13 cellular contexts compared by ENCODE assay signal in the genomic region with DNA sequence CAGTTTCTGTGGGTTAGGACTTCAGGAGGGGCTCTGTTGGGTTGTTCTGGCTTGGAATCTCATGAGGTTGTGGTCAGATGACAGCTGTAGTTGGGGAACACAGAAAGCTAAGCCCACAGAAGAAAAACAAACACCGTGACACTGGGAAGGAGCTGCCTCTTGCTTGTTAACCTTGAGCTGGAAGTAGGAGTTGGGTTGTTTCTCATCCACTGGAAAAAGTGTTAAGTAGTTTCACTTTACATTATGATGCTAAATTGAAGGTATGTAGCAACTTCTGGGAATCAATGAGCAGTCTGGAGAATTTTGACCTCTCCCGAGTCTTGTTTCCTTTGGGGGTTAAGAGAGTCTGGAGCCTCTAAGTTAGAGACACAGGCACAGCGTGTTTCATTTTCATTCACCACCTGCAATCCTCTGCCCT. TPM values are rescaled to one million over a fixed set of nuclear protein-coding genes. Genes with fewer than 3 reads are reported as not detected.
DNase-seq lines count a peak whose midpoint lies in the region; ATAC-seq and TF ChIP-seq lines count a peak whose summit lies in the region.
"Had no signal": no experiment of that assay in that cellular context is flagged by ENCODE, and none has a peak within 500 bp of the region (broad histone marks: within the 10 kb centered on the region; RNA-seq: fewer than 3 reads in every experiment).

No MANE protein-coding gene starts in this region.

- no peaks in the 10 kb centered on the region for H3K27me3 ChIP-seq in adipocyte (replicated peaks; ENCODE audit: control insufficient read depth, insufficient read depth, low read length)
- H3K27me3 ChIP-seq in stomach: no peaks in the 10 kb centered on the region

- 45 to 75% (median 61%) methylated on average over 3 of the region's 3 CpGs for WGBS in stomach, 5 donors

- peak overlapping the region; percentile 62 for H3K27ac Mint-ChIP-seq in activated T-cell treated with anti-CD3 and anti-CD28 coated beads, Interleukin-2, amount 50 U/mL, for 24 hours
- H3K27ac Mint-ChIP-seq: stimulated activated memory B cell treated with anti-CD40 and anti-IgM and Interleukin-4, amounts not matched to agents 10 μg/mL and 1 μg/mL and 100 μg/mL, for 72 hours had no signal

- intact Hi-C loops in stomach (cut with DNase I; ENCODE audit: low total_unique reads): no loop called here

- TF ChIP-seq CTCF in stomach (IDR thresholded peaks at IDR 0.05): no peak

- no peaks in the 10 kb centered on the region for H3K27me3 Mint-ChIP-seq in activated T-cell treated with anti-CD3 and anti-CD28 coated beads, Interleukin-2, amount 50 U/mL, for 24 hours
- H3K27me3 Mint-ChIP-seq: naive thymus-derived CD4-positive, alpha-beta T cell; stimulated activated memory B cell treated with anti-CD40 and anti-IgM and Interleukin-4, amounts not matched to agents 10 μg/mL and 1 μg/mL and 100 μg/mL, for 72 hours had no signal

- no peaks in the 10 kb centered on the region for H3K4me1 ChIP-seq in adipocyte (ENCODE audit: control insufficient read depth, insufficient read depth, low read length)
- H3K4me1 ChIP-seq in stomach: peaks cover 0 to 25% (median 17%) of the 10 kb centered on the region in 4 donors

- TF ChIP-seq POLR2A in stomach (IDR thresholded peaks at IDR 0.05): no peak

- H3K27ac ChIP-seq in stomach: no peak overlapping the region

- no peak for TF ChIP-seq EP300 in stomach (IDR thresholded peaks at IDR 0.05)

- peaks cover 37% of the 10 kb centered on the region for H3K36me3 Mint-ChIP-seq in activated T-cell treated with anti-CD3 and anti-CD28 coated beads, Interleukin-2, amount 50 U/mL, for 24 hours (ENCODE audit: low read depth)

- DNase-seq in activated T-cell treated with anti-CD3 and anti-CD28 coated beads, Interleukin-2, amount 50 U/mL, for 24 hours: no peak
- DNase-seq in activated T-cell treated with anti-CD3 and anti-CD28 coated beads, Interleukin-2, amount 50 U/mL, for 48 hours: no peak
- peak; percentile 27 for DNase-seq in adipocyte (ENCODE audit: low read depth)
- peak; percentile 24 for DNase-seq in hepatic stellate cell (ENCODE audit: low spot score)
- peak; percentile 54 for DNase-seq in smooth muscle cell of the brain vasculature (ENCODE audit: low read depth, low spot score)
- DNase-seq in Kasumi-1 (lab: John Stamatoyannopoulos, UW): no peak
- no peak for DNase-seq in stomach
- DNase-seq: anterior cingulate cortex; GOT3; naive thymus-derived CD4-positive, alpha-beta T cell; NCI-H2029 treated with DMSO at 0.1 percent for 48 hours had no signal

- peaks cover 18% of the 10 kb centered on the region for H3K4me1 Mint-ChIP-seq in activated T-cell treated with anti-CD3 and anti-CD28 coated beads, Interleukin-2, amount 50 U/mL, for 24 hours (ENCODE audit: low read depth)

- H3K4me3 Mint-ChIP-seq in activated T-cell treated with anti-CD3 and anti-CD28 coated beads, Interleukin-2, amount 50 U/mL, for 24 hours: no peak overlapping the region
- H3K4me3 Mint-ChIP-seq: naive thymus-derived CD4-positive, alpha-beta T cell; stimulated activated memory B cell treated with anti-CD40 and anti-IgM and Interleukin-4, amounts not matched to agents 10 μg/mL and 1 μg/mL and 100 μg/mL, for 72 hours had no signal

- no peak for ATAC-seq in GM21717 (IDR thresholded peaks at IDR 0.05; ENCODE audit: unreplicated experiment)
- ATAC-seq: naive thymus-derived CD4-positive, alpha-beta T cell; stimulated activated memory B cell treated with anti-CD40 and anti-IgM and Interleukin-4, amounts not matched to agents 10 μg/mL and 1 μg/mL and 100 μg/mL, for 72 hours had no signal

- no peaks in the 10 kb centered on the region for H3K9me3 Mint-ChIP-seq in activated T-cell treated with anti-CD3 and anti-CD28 coated beads, Interleukin-2, amount 50 U/mL, for 24 hours
- H3K9me3 Mint-ChIP-seq: naive thymus-derived CD4-positive, alpha-beta T cell; stimulated activated memory B cell treated with anti-CD40 and anti-IgM and Interleukin-4, amounts not matched to agents 10 μg/mL and 1 μg/mL and 100 μg/mL, for 72 hours had no signal

- peaks cover 6% of the 10 kb centered on the region for H3K36me3 ChIP-seq in adipocyte (ENCODE audit: control insufficient read depth, insufficient read depth, low read length, severe bottlenecking)
- H3K36me3 ChIP-seq in stomach: peaks cover 0 to 25% (median 20%) of the 10 kb centered on the region in 4 donors

- H3K9ac ChIP-seq in adipocyte (ENCODE audit: low read length): no peak overlapping the region

- H3K4me3 ChIP-seq in adipocyte (ENCODE audit: low read length): no peak overlapping the region
- H3K4me3 ChIP-seq in stomach: no peak overlapping the region

- H3K9me3 ChIP-seq in adipocyte (ENCODE audit: control insufficient read depth, low read length) (no peaks in the 10 kb centered on the region), stomach (no peaks in the 10 kb centered on the region)

RNA-seq across cellular contexts. Expression of a gene that starts 20.4 kb away (rescaled TPM):
- total RNA-seq in stomach: 100 to 1,000 TPM in 1 of 5 donors, 10 to 100 TPM in 3, 1 to 10 TPM in 1; 7.0 to 128 (median 32.6) TPM
- polyA plus RNA-seq in stomach: 10 to 100 TPM; 11.5 to 16.7 (median 13.5) TPM

RNA-seq across cellular contexts. Expression of a gene that starts 33.2 kb away (rescaled TPM):
- total RNA-seq in stomach: 10 to 100 TPM in 4 of 5 donors, 1 to 10 TPM in 1; 8.8 to 89.0 (median 40.6) TPM
- polyA plus RNA-seq in stomach: 10 to 100 TPM in 2 of 3 donors, 1 to 10 TPM in 1; 4.5 to 17.7 (median 10.5) TPM

Comparison
In these comparisons a context has a peak if more than half of its experiments do, and no peak if none do; other contexts are left out.
1. DNase-seq: peak in adipocyte (single experiment), hepatic stellate cell (single experiment) and smooth muscle cell of the brain vasculature (single experiment); none in activated T-cell treated with anti-CD3 and anti-CD28 coated beads, Interleukin-2, amount 50 U/mL, for 24 hours (single experiment), activated T-cell treated with anti-CD3 and anti-CD28 coated beads, Interleukin-2, amount 50 U/mL, for 48 hours (0 of 2), Kasumi-1 (0 of 2) and stomach (single experiment).